ENCODE assay signal across 11 cellular contexts in the genomic region with DNA sequence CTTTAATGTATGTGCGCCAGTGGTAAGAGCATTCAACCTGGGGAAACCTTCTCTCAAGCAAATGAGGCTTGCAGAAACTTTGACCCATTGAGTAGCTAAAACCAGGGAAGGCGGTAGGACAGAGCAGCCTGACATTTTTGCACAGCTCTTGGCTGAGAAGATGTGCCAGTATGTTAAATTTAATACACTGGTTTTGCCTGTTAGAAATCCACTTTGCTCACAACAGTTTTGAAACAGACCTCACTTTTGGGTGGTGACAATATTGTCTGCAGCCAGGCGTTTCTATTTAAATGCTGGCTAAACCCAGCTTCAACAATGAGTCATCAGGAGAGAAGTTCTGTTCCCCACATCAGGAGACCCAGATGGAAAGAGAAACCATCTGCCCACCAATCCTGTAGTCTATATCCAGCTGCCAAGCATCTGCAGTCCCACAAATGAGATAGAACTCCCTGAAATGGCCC. TPM values are rescaled to one million over a fixed set of nuclear protein-coding genes. Genes with fewer than 3 reads are reported as not detected.
A peak's percentile ranks its signal among the peaks of the same experiment; 100 is the strongest.
DNase-seq lines count a peak whose midpoint lies in the region; ATAC-seq and TF ChIP-seq lines count a peak whose summit lies in the region.
"Had no signal": no experiment of that assay in that cellular context is flagged by ENCODE, and none has a peak within 500 bp of the region (broad histone marks: within the 10 kb centered on the region; RNA-seq: fewer than 3 reads in every experiment).

No MANE protein-coding gene starts in this region.

- H4K20me1 ChIP-seq in fibroblast of lung (ENCODE audit: control insufficient read depth, extremely low read depth, insufficient read depth, low read length) (no peaks in the 10 kb centered on the region), neural progenitor cell (ENCODE audit: low read depth) (no peaks in the 10 kb centered on the region)

- peaks cover 7% of the 10 kb centered on the region for H3K36me3 Mint-ChIP-seq in neural progenitor cell
- no peaks in the 10 kb centered on the region for H3K36me3 Mint-ChIP-seq in activated T-cell treated with anti-CD3 and anti-CD28 coated beads, Interleukin-2, amount 50 U/mL, for 24 hours (ENCODE audit: low read depth)

- no peak overlapping the region for H3K4me3 Mint-ChIP-seq in neural progenitor cell
- H3K4me3 Mint-ChIP-seq in activated T-cell treated with anti-CD3 and anti-CD28 coated beads, Interleukin-2, amount 50 U/mL, for 24 hours: no peak overlapping the region
- H3K4me3 Mint-ChIP-seq: dendritic cell treated with granulocyte-macrophage colony-stimulating factor and Interleukin-4, amounts not matched to agents 40 ng/mL and 50 ng/mL, for 4 days had no signal

- H3K4me1 ChIP-seq in fibroblast of lung (ENCODE audit: control insufficient read depth, extremely low read depth, insufficient read depth, low read length) (no peaks in the 10 kb centered on the region), neural progenitor cell (peaks cover 41% of the 10 kb centered on the region)
- H3K4me1 ChIP-seq: psoas muscle had no signal

- no peak overlapping the region for H3K4me3 ChIP-seq in fibroblast of lung (replicated peaks in 1 of 4; ENCODE audit: control extremely low read depth in 1 of 4, insufficient read depth in 1 of 4, low read depth in 3 of 4, low read length in 4 of 4)
- no peak overlapping the region for H3K4me3 ChIP-seq in neural progenitor cell
- H3K4me3 ChIP-seq: psoas muscle had no signal

- H3K27me3 Mint-ChIP-seq in neural progenitor cell (ENCODE audit: insufficient read depth, low read depth): peaks cover 5% of the 10 kb centered on the region
- peaks cover 14% of the 10 kb centered on the region for H3K27me3 Mint-ChIP-seq in activated T-cell treated with anti-CD3 and anti-CD28 coated beads, Interleukin-2, amount 50 U/mL, for 24 hours

- H3K9ac ChIP-seq in fibroblast of lung (ENCODE audit: insufficient read depth, low read length) (no peak overlapping the region), neural progenitor cell (no peak overlapping the region)

- H3K27me3 ChIP-seq in fibroblast of lung (ENCODE audit: control insufficient read depth, insufficient read depth, low read length) (no peaks in the 10 kb centered on the region), neural progenitor cell (no peaks in the 10 kb centered on the region)

- H3K9me3 ChIP-seq in fibroblast of lung (ENCODE audit: control insufficient read depth, insufficient read depth, low read depth, low read length) (no peaks in the 10 kb centered on the region), neural progenitor cell (ENCODE audit: low read depth) (no peaks in the 10 kb centered on the region)

- H3K27ac Mint-ChIP-seq in neural progenitor cell: no peak overlapping the region
- H3K27ac Mint-ChIP-seq in activated T-cell treated with anti-CD3 and anti-CD28 coated beads, Interleukin-2, amount 50 U/mL, for 24 hours: no peak overlapping the region
- H3K27ac Mint-ChIP-seq: dendritic cell treated with granulocyte-macrophage colony-stimulating factor and Interleukin-4, amounts not matched to agents 40 ng/mL and 50 ng/mL, for 4 days had no signal

- peaks cover 12% of the 10 kb centered on the region for H3K9me3 Mint-ChIP-seq in neural progenitor cell
- peaks cover 17% of the 10 kb centered on the region for H3K9me3 Mint-ChIP-seq in activated T-cell treated with anti-CD3 and anti-CD28 coated beads, Interleukin-2, amount 50 U/mL, for 24 hours

- DNase-seq in DMS 273 (lab: John Stamatoyannopoulos, UW; ENCODE audit: unreplicated experiment) (peak; percentile 82), NCI-H82 treated with DMSO at 0.1 percent for 48 hours (lab: John Stamatoyannopoulos, UW; ENCODE audit: unreplicated experiment) (peak; percentile 69), fibroblast of lung (ENCODE audit: low read depth in 2 of 2) (peak; percentile 76 to 82), neural progenitor cell (ENCODE audit: low spot score) (peak; percentile 21)
- DNase-seq in activated T-cell treated with anti-CD3 and anti-CD28 coated beads, Interleukin-2, amount 50 U/mL, for 24 hours: no peak
- DNase-seq: NCI-H526, psoas muscle had no signal

- H3K79me2 ChIP-seq in fibroblast of lung (ENCODE audit: control insufficient read depth, insufficient read depth, low read length) (no peaks in the 10 kb centered on the region), neural progenitor cell (ENCODE audit: low read depth) (no peaks in the 10 kb centered on the region)

- peaks cover 38% of the 10 kb centered on the region for H3F3A ChIP-seq in neural progenitor cell (ENCODE audit: low read depth)

- no peaks in the 10 kb centered on the region for H3K36me3 ChIP-seq in fibroblast of lung (ENCODE audit: control insufficient read depth, insufficient read depth, low read length)
- no peaks in the 10 kb centered on the region for H3K36me3 ChIP-seq in neural progenitor cell

- peaks cover 19% of the 10 kb centered on the region for H3K4me1 Mint-ChIP-seq in neural progenitor cell
- no peaks in the 10 kb centered on the region for H3K4me1 Mint-ChIP-seq in activated T-cell treated with anti-CD3 and anti-CD28 coated beads, Interleukin-2, amount 50 U/mL, for 24 hours (ENCODE audit: low read depth)

- no peak for ATAC-seq in GM18502 (IDR thresholded peaks at IDR 0.05; ENCODE audit: poor library complexity, unreplicated experiment)
- ATAC-seq in HG03432 (IDR thresholded peaks at IDR 0.05; ENCODE audit: unreplicated experiment): no peak
- ATAC-seq in GM18858 (IDR thresholded peaks at IDR 0.05; ENCODE audit: unreplicated experiment): no peak
- ATAC-seq: psoas muscle had no signal

- H3K4me2 ChIP-seq in fibroblast of lung (ENCODE audit: extremely low read depth, insufficient read depth, low read length): peak overlapping the region; percentile 51
- peak overlapping the region; percentile 37 for H3K4me2 ChIP-seq in neural progenitor cell

- no peak overlapping the region for H2AFZ ChIP-seq in fibroblast of lung (ENCODE audit: low read length)
- no peak overlapping the region for H2AFZ ChIP-seq in neural progenitor cell (replicated peaks)

- TF ChIP-seq CTCF in fibroblast of lung (conservative IDR thresholded peaks at IDR 0.05 in 1 of 2, IDR thresholded peaks at IDR 0.05 in 1 of 2; ENCODE audit: low read depth in 1 of 2, low read length in 2 of 2) (no peak), neural progenitor cell (IDR thresholded peaks at IDR 0.05) (no peak)

- H3K27ac ChIP-seq in fibroblast of lung (ENCODE audit: insufficient read depth, low read length): no peak overlapping the region
- H3K27ac ChIP-seq in neural progenitor cell: peak overlapping the region; percentile 24
- H3K27ac ChIP-seq: psoas muscle had no signal

RNA-seq across cellular contexts. Expression of a gene that starts 29.2 kb away (rescaled TPM):
- total RNA-seq in fibroblast of lung (not detected in 2 replicates), neural progenitor cell (ENCODE audit: low replicate concordance) (not detected in 2 replicates)
- polyA plus RNA-seq in fibroblast of lung: not detected in 2 replicates
- polyA plus RNA-seq in fibroblast of lung (2012): not detected in 2 replicates
- polyA minus RNA-seq in fibroblast of lung (ENCODE audit: low replicate concordance): not detected in 2 replicates
- total RNA-seq: psoas muscle had no signal
- polyA plus RNA-seq: psoas muscle had no signal
